In genomic region chr14:69625299-69626131, GRCh38 we compare ENCODE assay signal across 10 cellular contexts. TPM values are rescaled to one million over a fixed set of nuclear protein-coding genes. Genes with fewer than 3 reads are reported as not detected.
DNase-seq lines count a peak whose midpoint lies in the region; ATAC-seq, FAIRE-seq and TF ChIP-seq lines count a peak whose summit lies in the region.
"Had no signal": no experiment of that assay in that cellular context is flagged by ENCODE, and none has a peak within 500 bp of the region (broad histone marks: within the 10 kb centered on the region; RNA-seq: fewer than 3 reads in every experiment).

No MANE protein-coding gene starts in this region.

- ATAC-seq in GM19397 (IDR thresholded peaks at IDR 0.05; ENCODE audit: unreplicated experiment) (peak; percentile 81), HG03558 (IDR thresholded peaks at IDR 0.05; ENCODE audit: extremely low read depth, unreplicated experiment) (peak; percentile 65), pancreas (peak; percentile 28 to 82 (median 66))
- ATAC-seq in effector memory CD8-positive, alpha-beta T cell (replicated peaks) = peak; percentile 90

- no peaks in the 10 kb centered on the region for H3K36me3 ChIP-seq in pancreas

- no peak for FAIRE-seq in pancreas (lab: Jason Lieb, UNC)
- peak; percentile 72 for FAIRE-seq in urothelium cell line (lab: Jason Lieb, UNC)

- no peaks in the 10 kb centered on the region for H3K9me3 Mint-ChIP-seq in activated CD4-positive, alpha-beta memory T cell treated with anti-CD3 and anti-CD28 coated beads for 36 hours
- H3K9me3 Mint-ChIP-seq in effector memory CD8-positive, alpha-beta T cell = no peaks in the 10 kb centered on the region

- H3K27me3 ChIP-seq in pancreas = no peaks in the 10 kb centered on the region

- peak overlapping the region; percentile 96 for H3K27ac Mint-ChIP-seq in activated CD4-positive, alpha-beta memory T cell treated with anti-CD3 and anti-CD28 coated beads for 36 hours
- H3K27ac Mint-ChIP-seq in effector memory CD8-positive, alpha-beta T cell = peak overlapping the region; percentile 89 to 94

- peaks cover 96% of the 10 kb centered on the region for H3K4me1 Mint-ChIP-seq in activated CD4-positive, alpha-beta memory T cell treated with anti-CD3 and anti-CD28 coated beads for 36 hours (ENCODE audit: low read depth)
- peaks cover 72 to 75% of the 10 kb centered on the region in 2 donors for H3K4me1 Mint-ChIP-seq in effector memory CD8-positive, alpha-beta T cell (ENCODE audit: low read depth in 2 of 2)

- CTCF ChIA-PET in activated CD4-positive, alpha-beta memory T cell treated with anti-CD3 and anti-CD28 coated beads for 36 hours (lab: Charles Lee) = interaction anchor here (0.7 to 1.9 kb wide), 9 partner anchors 9 to 102 kb away, joined by 3 to 6 read pairs (median 4); partner anchors contain the start of gene SUSD6

- DNase-seq in AG08395 (ENCODE audit: low spot score) (peak; percentile 24), pancreas (peak in 2 of 6 donors; percentile 28 to 55), urothelium cell line (ENCODE audit: low spot score) (no peak), ureter (ENCODE audit: low spot score) (no peak)
- DNase-seq in activated CD4-positive, alpha-beta memory T cell treated with anti-CD3 and anti-CD28 coated beads for 36 hours = peak; percentile 92
- DNase-seq in effector memory CD8-positive, alpha-beta T cell = peak; percentile 55 to 70 (median 60)

- POLR2A ChIA-PET in activated CD4-positive, alpha-beta memory T cell treated with anti-CD3 and anti-CD28 coated beads for 36 hours (lab: Charles Lee) = interaction anchor here (0.7 to 2.6 kb wide), 10 partner anchors 9 to 142 kb away, joined by 3 to 15 read pairs (median 6); partner anchors contain the start of gene SRSF5

- H3K27me3 Mint-ChIP-seq in activated CD4-positive, alpha-beta memory T cell treated with anti-CD3 and anti-CD28 coated beads for 36 hours = no peaks in the 10 kb centered on the region
- H3K27me3 Mint-ChIP-seq in effector memory CD8-positive, alpha-beta T cell = no peaks in the 10 kb centered on the region

- WGBS in pancreas, 2 donors = 56 to 58% methylated on average over 11 of the region's 11 CpGs

- intact Hi-C loops in activated CD4-positive, alpha-beta memory T cell treated with anti-CD3 and anti-CD28 coated beads for 36 hours (cut with micrococcal nuclease) = loop anchor here (1.0 to 2.0 kb wide), 3 partner anchors 13 to 59 kb away; no protein-coding TSS in a partner anchor
- intact Hi-C loops in pancreas (cut with DNase I) = loop anchor here in 1 of 3 donors (10.0 kb wide), 1 partner anchor 49 kb away; no protein-coding TSS in a partner anchor

- H3K4me3 ChIP-seq in pancreas = no peak overlapping the region

- no peaks in the 10 kb centered on the region for H3K9me3 ChIP-seq in pancreas

- H3K36me3 Mint-ChIP-seq in activated CD4-positive, alpha-beta memory T cell treated with anti-CD3 and anti-CD28 coated beads for 36 hours = peaks cover 12% of the 10 kb centered on the region
- H3K36me3 Mint-ChIP-seq in effector memory CD8-positive, alpha-beta T cell (ENCODE audit: insufficient read depth) = peaks cover 25% of the 10 kb centered on the region

- no peak for TF ChIP-seq CTCF in pancreas (IDR thresholded peaks at IDR 0.05)

- peaks cover 8 to 53% (median 19%) of the 10 kb centered on the region in 3 donors for H3K4me1 ChIP-seq in pancreas

- H3K27ac ChIP-seq in pancreas = peak overlapping the region in 2 of 4 donors; percentile 38 to 57
- H3K27ac ChIP-seq: epithelial cell of prostate had no signal

- peak overlapping the region; percentile 71 for H3K4me3 Mint-ChIP-seq in activated CD4-positive, alpha-beta memory T cell treated with anti-CD3 and anti-CD28 coated beads for 36 hours
- H3K4me3 Mint-ChIP-seq in effector memory CD8-positive, alpha-beta T cell = peak overlapping the region; percentile 69 to 76

RNA-seq across cellular contexts. Expression of gene SUSD6, which starts 14.1 kb away (rescaled TPM):
- total RNA-seq in activated CD4-positive, alpha-beta memory T cell treated with anti-CD3 and anti-CD28 coated beads for 36 hours = 10 to 100 TPM; 69.9 to 72.2 TPM
- total RNA-seq in pancreas (10 to 100 TPM; 17.8 to 41.9 (median 22.8) TPM), ureter (41.6 TPM)
- 10 to 100 TPM in 1 of 2 donors, 1 to 10 TPM in 1; 8.9 to 12.2 TPM for polyA plus RNA-seq in pancreas

RNA-seq across cellular contexts. Expression of gene CCDC177, which starts 50.8 kb away (rescaled TPM):
- total RNA-seq in activated CD4-positive, alpha-beta memory T cell treated with anti-CD3 and anti-CD28 coated beads for 36 hours = not detected
- total RNA-seq in pancreas (not detected), ureter (not detected)
- not detected for polyA plus RNA-seq in pancreas
- polyA plus RNA-seq: BJ had no signal

Comparison
In these comparisons a context has a peak if more than half of its experiments do, and no peak if none do; other contexts are left out.
1. DNase-seq: peak in AG08395 (single experiment), activated CD4-positive, alpha-beta memory T cell treated with anti-CD3 and anti-CD28 coated beads for 36 hours (single experiment) and effector memory CD8-positive, alpha-beta T cell (3 of 3); none in urothelium cell line (single experiment) and ureter (single experiment).
2. Peak in every context shown above with its lines, with median percentiles within 50 percentile points of each other: ATAC-seq.